In genomic region chr3:186540444-186541226, GRCh38 we compare ENCODE assay signal across 1 cellular context.
TF ChIP-seq lines count a peak whose summit lies in the region.

No MANE protein-coding gene starts in this region.

TF ChIP-seq in HepG2, 621 proteins besides CTCF, POLR2A, EP300 and RAD21 (continued from another document and continues in another):
- TF ChIP-seq E2F5 (CRISPR knock-in tag; conservative IDR thresholded peaks at IDR 0.05) (no peak), RNF2 (conservative IDR thresholded peaks at IDR 0.05; ENCODE audit: low read depth) (no peak), ATF6 (CRISPR knock-in tag; conservative IDR thresholded peaks at IDR 0.05) (0 out of 2 replicates have a peak, but pooled peaks have one; percentile 55), ZFAT (CRISPR knock-in tag; conservative IDR thresholded peaks at IDR 0.05) (no peak), ZNF251 (CRISPR knock-in tag; IDR thresholded peaks at IDR 0.05) (no peak), JARID2 (CRISPR knock-in tag; IDR thresholded peaks at IDR 0.05; ENCODE audit: insufficient replicate concordance) (no peak), SKIL (CRISPR knock-in tag; IDR thresholded peaks at IDR 0.05; ENCODE audit: borderline replicate concordance) (no peak), ZGPAT (CRISPR knock-in tag; IDR thresholded peaks at IDR 0.05) (no peak), ZNF646 (CRISPR knock-in tag; IDR thresholded peaks at IDR 0.05) (no peak), YY1 (IDR thresholded peaks at IDR 0.05; ENCODE audit: insufficient read depth, insufficient replicate concordance, low read depth, low read length) (no peak), SMAD3 (CRISPR knock-in tag; IDR thresholded peaks at IDR 0.05) (no peak), NFYB (CRISPR knock-in tag; IDR thresholded peaks at IDR 0.05) (no peak), ZNF280D (CRISPR knock-in tag; IDR thresholded peaks at IDR 0.05) (no peak), ZNF362 (CRISPR knock-in tag; IDR thresholded peaks at IDR 0.05; ENCODE audit: borderline replicate concordance) (no peak), SATB2 (CRISPR knock-in tag; IDR thresholded peaks at IDR 0.05) (no peak), TEAD3 (CRISPR knock-in tag; optimal IDR thresholded peaks at IDR 0.05; ENCODE audit: borderline replicate concordance) (peak; percentile 61), CEBPB (IDR thresholded peaks at IDR 0.05; ENCODE audit: borderline replicate concordance, low read depth, low read length) (no peak), AHR (CRISPR knock-in tag; IDR thresholded peaks at IDR 0.05) (no peak), ZFP82 (CRISPR knock-in tag; IDR thresholded peaks at IDR 0.05; ENCODE audit: borderline replicate concordance) (no peak), MED8 (CRISPR knock-in tag; IDR thresholded peaks at IDR 0.05; ENCODE audit: insufficient replicate concordance) (no peak), ZBTB37 (CRISPR knock-in tag; IDR thresholded peaks at IDR 0.05) (no peak), ZBTB26 (CRISPR knock-in tag; IDR thresholded peaks at IDR 0.05; ENCODE audit: borderline replicate concordance) (no peak), GZF1 (CRISPR knock-in tag; IDR thresholded peaks at IDR 0.05) (no peak), ERF (CRISPR knock-in tag; IDR thresholded peaks at IDR 0.05) (0 out of 2 replicates have a peak, but pooled peaks have one; percentile 33), ELF1 (CRISPR knock-in tag; IDR thresholded peaks at IDR 0.05) (no peak), MIER3 (CRISPR knock-in tag; IDR thresholded peaks at IDR 0.05; ENCODE audit: borderline replicate concordance) (no peak), HMG20A (CRISPR knock-in tag; IDR thresholded peaks at IDR 0.05; ENCODE audit: borderline replicate concordance) (peak; percentile 27; the same call in 1 of the 2 replicates), IRF2 (CRISPR knock-in tag; IDR thresholded peaks at IDR 0.05) (0 out of 2 replicates have a peak, but pooled peaks have one; percentile 28), ZBTB20 (CRISPR knock-in tag; IDR thresholded peaks at IDR 0.05; ENCODE audit: borderline replicate concordance, low read depth) (no peak), CREB3 (CRISPR knock-in tag; IDR thresholded peaks at IDR 0.05) (no peak), E2F1 (CRISPR knock-in tag; IDR thresholded peaks at IDR 0.05) (no peak), ZNF703 (CRISPR knock-in tag; IDR thresholded peaks at IDR 0.05; ENCODE audit: borderline replicate concordance) (no peak), ATF1 (CRISPR knock-in tag; IDR thresholded peaks at IDR 0.05) (no peak), KDM6A (CRISPR knock-in tag; IDR thresholded peaks at IDR 0.05; ENCODE audit: low read depth) (no peak)
